Comparison of ENCODE assay signal across 1 cellular context in the genomic region with DNA sequence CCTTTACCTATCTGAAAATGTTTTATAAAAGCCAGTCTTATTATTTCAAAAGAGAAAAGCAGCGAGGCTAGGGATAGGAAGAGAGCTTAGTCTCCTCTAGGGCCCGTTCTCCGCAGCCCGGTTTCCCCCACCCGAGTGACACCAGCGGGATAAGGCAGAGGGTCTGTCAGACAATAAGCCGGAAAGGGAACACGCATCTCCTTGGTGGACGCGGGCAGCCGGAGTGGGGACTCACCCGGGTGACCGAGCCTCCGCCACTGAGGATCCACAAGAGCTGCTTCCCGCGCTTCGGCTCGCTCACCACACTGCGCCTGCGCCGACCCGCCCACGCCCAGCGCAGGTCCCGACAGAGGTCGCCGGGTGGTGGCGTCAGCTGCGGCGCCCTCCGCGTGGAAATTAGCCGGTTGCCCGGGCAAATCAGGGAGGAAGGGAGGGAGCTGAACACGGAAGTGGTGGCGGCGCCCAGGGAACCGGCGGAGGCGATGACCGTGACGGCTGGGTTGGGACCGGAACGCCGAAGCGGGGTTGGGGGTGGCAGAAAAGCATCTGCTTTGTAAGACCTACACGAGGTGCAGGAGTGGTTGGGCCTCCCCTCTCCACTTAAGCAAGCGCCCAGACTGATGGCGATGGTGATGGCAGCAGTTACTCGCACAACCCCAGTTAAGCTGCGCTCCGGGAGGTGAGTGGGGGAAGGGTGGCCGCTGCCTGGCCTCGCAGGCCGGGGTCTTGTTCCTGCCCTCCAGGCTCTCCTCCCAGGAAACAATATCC.
TF ChIP-seq lines count a peak whose summit lies in the region.

A gene with protein sequence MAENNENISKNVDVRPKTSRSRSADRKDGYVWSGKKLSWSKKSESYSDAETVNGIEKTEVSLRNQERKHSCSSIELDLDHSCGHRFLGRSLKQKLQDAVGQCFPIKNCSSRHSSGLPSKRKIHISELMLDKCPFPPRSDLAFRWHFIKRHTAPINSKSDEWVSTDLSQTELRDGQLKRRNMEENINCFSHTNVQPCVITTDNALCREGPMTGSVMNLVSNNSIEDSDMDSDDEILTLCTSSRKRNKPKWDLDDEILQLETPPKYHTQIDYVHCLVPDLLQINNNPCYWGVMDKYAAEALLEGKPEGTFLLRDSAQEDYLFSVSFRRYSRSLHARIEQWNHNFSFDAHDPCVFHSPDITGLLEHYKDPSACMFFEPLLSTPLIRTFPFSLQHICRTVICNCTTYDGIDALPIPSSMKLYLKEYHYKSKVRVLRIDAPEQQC (plus strand): TSS at position 444 of the 768 bp plus-strand sequence. CDS start 15,806 bp downstream, outside the sequence.
A gene with protein sequence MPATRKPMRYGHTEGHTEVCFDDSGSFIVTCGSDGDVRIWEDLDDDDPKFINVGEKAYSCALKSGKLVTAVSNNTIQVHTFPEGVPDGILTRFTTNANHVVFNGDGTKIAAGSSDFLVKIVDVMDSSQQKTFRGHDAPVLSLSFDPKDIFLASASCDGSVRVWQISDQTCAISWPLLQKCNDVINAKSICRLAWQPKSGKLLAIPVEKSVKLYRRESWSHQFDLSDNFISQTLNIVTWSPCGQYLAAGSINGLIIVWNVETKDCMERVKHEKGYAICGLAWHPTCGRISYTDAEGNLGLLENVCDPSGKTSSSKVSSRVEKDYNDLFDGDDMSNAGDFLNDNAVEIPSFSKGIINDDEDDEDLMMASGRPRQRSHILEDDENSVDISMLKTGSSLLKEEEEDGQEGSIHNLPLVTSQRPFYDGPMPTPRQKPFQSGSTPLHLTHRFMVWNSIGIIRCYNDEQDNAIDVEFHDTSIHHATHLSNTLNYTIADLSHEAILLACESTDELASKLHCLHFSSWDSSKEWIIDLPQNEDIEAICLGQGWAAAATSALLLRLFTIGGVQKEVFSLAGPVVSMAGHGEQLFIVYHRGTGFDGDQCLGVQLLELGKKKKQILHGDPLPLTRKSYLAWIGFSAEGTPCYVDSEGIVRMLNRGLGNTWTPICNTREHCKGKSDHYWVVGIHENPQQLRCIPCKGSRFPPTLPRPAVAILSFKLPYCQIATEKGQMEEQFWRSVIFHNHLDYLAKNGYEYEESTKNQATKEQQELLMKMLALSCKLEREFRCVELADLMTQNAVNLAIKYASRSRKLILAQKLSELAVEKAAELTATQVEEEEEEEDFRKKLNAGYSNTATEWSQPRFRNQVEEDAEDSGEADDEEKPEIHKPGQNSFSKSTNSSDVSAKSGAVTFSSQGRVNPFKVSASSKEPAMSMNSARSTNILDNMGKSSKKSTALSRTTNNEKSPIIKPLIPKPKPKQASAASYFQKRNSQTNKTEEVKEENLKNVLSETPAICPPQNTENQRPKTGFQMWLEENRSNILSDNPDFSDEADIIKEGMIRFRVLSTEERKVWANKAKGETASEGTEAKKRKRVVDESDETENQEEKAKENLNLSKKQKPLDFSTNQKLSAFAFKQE (minus strand): TSS at position 307 of the 768 bp plus-strand sequence. CDS start 312 bp downstream, outside the sequence.

TF ChIP-seq in H1, 55 proteins besides CTCF, POLR2A, EP300 and RAD21 (continued from another document):
- TF ChIP-seq, protein P1, sequence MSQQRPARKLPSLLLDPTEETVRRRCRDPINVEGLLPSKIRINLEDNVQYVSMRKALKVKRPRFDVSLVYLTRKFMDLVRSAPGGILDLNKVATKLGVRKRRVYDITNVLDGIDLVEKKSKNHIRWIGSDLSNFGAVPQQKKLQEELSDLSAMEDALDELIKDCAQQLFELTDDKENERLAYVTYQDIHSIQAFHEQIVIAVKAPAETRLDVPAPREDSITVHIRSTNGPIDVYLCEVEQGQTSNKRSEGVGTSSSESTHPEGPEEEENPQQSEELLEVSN (IDR thresholded peaks at IDR 0.05), result peak; percentile 90
- no peak for TF ChIP-seq SIRT6 (IDR thresholded peaks at IDR 0.05; ENCODE audit: low read length)
- TF ChIP-seq PHF8 (conservative IDR thresholded peaks at IDR 0.05; ENCODE audit: low read depth, low read length), result peak; percentile 93
- no peak for TF ChIP-seq CBX8 (IDR thresholded peaks at IDR 0.05; ENCODE audit: borderline replicate concordance, low read depth, low read length)
- peak; percentile 65; the same call in 1 of the 2 replicates for TF ChIP-seq SRF (IDR thresholded peaks at IDR 0.05; ENCODE audit: low read depth, low read length)
- no peak for TF ChIP-seq BCL11A (IDR thresholded peaks at IDR 0.05; ENCODE audit: low read depth in 2 of 2, low read length in 2 of 2)
- no peak for TF ChIP-seq MAFK (IDR thresholded peaks at IDR 0.05; ENCODE audit: low read depth, low read length)
- peak; percentile 99 for TF ChIP-seq RBBP5 (IDR thresholded peaks at IDR 0.05; ENCODE audit: borderline replicate concordance, low read depth, low read length)
- no peak for TF ChIP-seq ZNF274 (IDR thresholded peaks at IDR 0.05; ENCODE audit: borderline replicate concordance, extremely low read depth, low read length)
- TF ChIP-seq SIX5 (IDR thresholded peaks at IDR 0.05; ENCODE audit: low read depth, low read length), result no peak
- TF ChIP-seq, protein P2, sequence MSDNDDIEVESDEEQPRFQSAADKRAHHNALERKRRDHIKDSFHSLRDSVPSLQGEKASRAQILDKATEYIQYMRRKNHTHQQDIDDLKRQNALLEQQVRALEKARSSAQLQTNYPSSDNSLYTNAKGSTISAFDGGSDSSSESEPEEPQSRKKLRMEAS (IDR thresholded peaks at IDR 0.05), result peak; percentile 92
- TF ChIP-seq RFX5 (IDR thresholded peaks at IDR 0.05; ENCODE audit: borderline replicate concordance, low read depth, low read length), result 0 out of 2 replicates have a peak, but pooled peaks have one; percentile 3
- TF ChIP-seq BRCA1 (IDR thresholded peaks at IDR 0.05; ENCODE audit: low read depth, low read length), result no peak
- TF ChIP-seq EGR1 (IDR thresholded peaks at IDR 0.05; ENCODE audit: borderline replicate concordance, low read depth, low read length), result peak; percentile 100
- TF ChIP-seq CBX5 (IDR thresholded peaks at IDR 0.05; ENCODE audit: low read depth, low read length), result no peak
- TF ChIP-seq CREB1 (IDR thresholded peaks at IDR 0.05), result peak; percentile 98
- TF ChIP-seq SUZ12 (IDR thresholded peaks at IDR 0.05; ENCODE audit: low read length), result no peak
- peak; percentile 67 to 70; a peak in 2 of 4 replicates for TF ChIP-seq HDAC2 (IDR thresholded peaks at IDR 0.05; ENCODE audit: borderline replicate concordance in 1 of 2, low read depth in 2 of 2, low read length in 2 of 2)
TF ChIP-seq in H1: peak in this region for 31.
